ENCODE assay signal across 9 cellular contexts in the genomic region with DNA sequence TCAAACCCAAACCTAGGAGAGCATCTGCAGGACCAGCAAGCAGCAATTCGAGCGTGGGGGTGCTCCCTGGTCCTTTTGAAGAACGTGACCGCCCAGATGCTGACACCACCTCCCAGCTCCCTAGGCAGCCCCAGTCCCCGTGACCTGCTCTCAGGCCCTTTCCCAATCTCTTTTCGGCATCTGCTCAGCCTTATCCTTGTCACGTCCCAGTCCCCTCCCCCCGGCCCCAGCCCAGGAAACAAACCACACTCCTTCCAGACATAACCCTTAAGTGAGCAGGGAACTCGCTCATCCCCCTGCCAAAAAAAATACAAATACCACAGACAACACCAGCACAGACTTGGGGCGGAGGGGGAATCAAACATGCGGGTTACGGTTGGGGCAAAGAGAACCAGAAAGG. TPM values are rescaled to one million over a fixed set of nuclear protein-coding genes. Genes with fewer than 3 reads are reported as not detected.
DNase-seq lines count a peak whose midpoint lies in the region; ATAC-seq and TF ChIP-seq lines count a peak whose summit lies in the region.
"Had no signal": no experiment of that assay in that cellular context is flagged by ENCODE, and none has a peak within 500 bp of the region (broad histone marks: within the 10 kb centered on the region; RNA-seq: fewer than 3 reads in every experiment).

No MANE protein-coding gene starts in this region.

- intact Hi-C loops in CD14-positive monocyte (cut with micrococcal nuclease) = no loop called here
- intact Hi-C loops in ovary (cut with DNase I) = loop anchor here in 2 of 4 donors (10.0 kb wide), 2 partner anchors 98 to 222 kb away; a partner anchor contains a TSS

- peaks cover 7 to 19% of the 10 kb centered on the region in 2 donors for H3K36me3 Mint-ChIP-seq in CD14-positive monocyte

- POLR2A ChIA-PET in RWPE1 (lab: Yijun Ruan, JAX; ENCODE audit: low non-redundant PET) = no interaction called here

- H3K4me1 ChIP-seq in fibroblast of lung (ENCODE audit: control insufficient read depth, extremely low read depth, insufficient read depth, low read length) (peaks cover 49% of the 10 kb centered on the region), ovary (ENCODE audit: insufficient read depth) (peaks cover 49% of the 10 kb centered on the region)

- peak overlapping the region; percentile 52 for H3K4me2 ChIP-seq in fibroblast of lung (ENCODE audit: extremely low read depth, insufficient read depth, low read length)

- no peaks in the 10 kb centered on the region for H3K27me3 ChIP-seq in fibroblast of lung (ENCODE audit: control insufficient read depth, insufficient read depth, low read length)
- no peaks in the 10 kb centered on the region for H3K27me3 ChIP-seq in ovary

- H3K9me3 ChIP-seq in fibroblast of lung (ENCODE audit: control insufficient read depth, insufficient read depth, low read depth, low read length) (no peaks in the 10 kb centered on the region), ovary (no peaks in the 10 kb centered on the region)

- ATAC-seq in HG03565 (IDR thresholded peaks at IDR 0.05; ENCODE audit: unreplicated experiment) = no peak
- ATAC-seq in HG02840 (IDR thresholded peaks at IDR 0.05; ENCODE audit: low FRiP score, unreplicated experiment) = no peak

- no peak overlapping the region for H2AFZ ChIP-seq in fibroblast of lung (ENCODE audit: low read length)

- peak overlapping the region; percentile 100 for H3K27ac ChIP-seq in RWPE1
- H3K27ac ChIP-seq in fibroblast of lung (ENCODE audit: insufficient read depth, low read length) = peak overlapping the region; percentile 38
- H3K27ac ChIP-seq in ovary = peak overlapping the region in 1 of 2 donors; percentile 91

- H3K36me3 ChIP-seq in fibroblast of lung (ENCODE audit: control insufficient read depth, insufficient read depth, low read length) = peaks cover 1% of the 10 kb centered on the region
- H3K36me3 ChIP-seq in ovary = no peaks in the 10 kb centered on the region

- DNase-seq in CD14-positive monocyte (ENCODE audit: low spot score) (no peak), RWPE1 (ENCODE audit: low spot score) (no peak), fibroblast of lung (ENCODE audit: low read depth in 2 of 2) (peak; percentile 87 to 88), ovary (peak in 3 of 5 donors; percentile 36 to 52 (median 37)), A172 (ENCODE audit: low spot score) (no peak)
- no peak for DNase-seq in activated CD4-positive, CD25-positive, alpha-beta regulatory T cell (lab: John Stamatoyannopoulos, UW)
- DNase-seq: NCI-H1694 had no signal

- no peak for TF ChIP-seq EP300 in ovary (IDR thresholded peaks at IDR 0.05)

- no peak for TF ChIP-seq CTCF in CD14-positive monocyte (IDR thresholded peaks at IDR 0.05)
- no peak for TF ChIP-seq CTCF in RWPE1 (conservative IDR thresholded peaks at IDR 0.05; ENCODE audit: low read depth)
- TF ChIP-seq CTCF in fibroblast of lung (conservative IDR thresholded peaks at IDR 0.05 in 1 of 2, IDR thresholded peaks at IDR 0.05 in 1 of 2; ENCODE audit: low read depth in 1 of 2, low read length in 2 of 2) = no peak
- no peak for TF ChIP-seq CTCF in ovary (IDR thresholded peaks at IDR 0.05)

- WGBS in ovary, 3 donors = 27 to 39% (median 31%) methylated on average over 12 of the region's 12 CpGs

- CTCF ChIA-PET in RWPE1 (lab: Yijun Ruan, JAX) = interaction anchor here (0.7 kb wide), 1 partner anchor 16 kb away, joined by 3 read pairs; no protein-coding TSS in a partner anchor

- H3K4me3 Mint-ChIP-seq in CD14-positive monocyte = peak overlapping the region in 1 of 2 donors; percentile 67

- peaks cover 78% of the 10 kb centered on the region for H3K4me1 Mint-ChIP-seq in CD14-positive monocyte

- no peaks in the 10 kb centered on the region for H4K20me1 ChIP-seq in fibroblast of lung (ENCODE audit: control insufficient read depth, extremely low read depth, insufficient read depth, low read length)

- no peak for TF ChIP-seq POLR2A in ovary (IDR thresholded peaks at IDR 0.05)

- H3K27me3 Mint-ChIP-seq in CD14-positive monocyte (ENCODE audit: low read depth in 3 of 3) = peaks cover 0 to 1% (median 0%) of the 10 kb centered on the region in 3 donors

- H3K79me2 ChIP-seq in fibroblast of lung (ENCODE audit: control insufficient read depth, insufficient read depth, low read length) = peaks cover 65% of the 10 kb centered on the region

- peak overlapping the region in 5 of 7 donors; percentile 20 to 85 (median 63) for H3K27ac Mint-ChIP-seq in CD14-positive monocyte

- H3K9ac ChIP-seq in fibroblast of lung (ENCODE audit: insufficient read depth, low read length) = no peak overlapping the region

- H3K4me3 ChIP-seq in fibroblast of lung (replicated peaks in 1 of 4; ENCODE audit: control extremely low read depth in 1 of 4, insufficient read depth in 1 of 4, low read depth in 3 of 4, low read length in 4 of 4) = peak overlapping the region in 1 of 4 experiments; percentile 91
- H3K4me3 ChIP-seq in ovary = no peak overlapping the region

- peaks cover 0 to 4% (median 0%) of the 10 kb centered on the region in 7 donors for H3K9me3 Mint-ChIP-seq in CD14-positive monocyte

RNA-seq across cellular contexts. Expression of a gene that starts 3.3 kb away (rescaled TPM):
- polyA plus RNA-seq in CD14-positive monocyte (under 1 TPM; 0.65 to 0.99 TPM), fibroblast of lung (13.7 and 14.4 TPM in 2 replicates), ovary (10 to 100 TPM; 11.1 to 43.7 TPM)
- total RNA-seq in fibroblast of lung (4.4 and 6.4 TPM in 2 replicates), ovary (100 to 1,000 TPM in 3 of 7 donors, 10 to 100 TPM in 4; 16.3 to 116 (median 95.8) TPM)
- polyA plus RNA-seq in fibroblast of lung (2012) = 31.8 and 34.7 TPM in 2 replicates
- polyA minus RNA-seq in fibroblast of lung (ENCODE audit: low replicate concordance) = 41.0 and 53.4 TPM in 2 replicates
- 14.4 and 16.1 TPM in 2 replicates for total RNA-seq in A172 (2014; rRNA removed; shearing (Covaris generic))

RNA-seq across cellular contexts. Expression of a gene that starts 57.0 kb away (rescaled TPM):
- not detected for polyA plus RNA-seq in CD14-positive monocyte
- not detected in 2 replicates for total RNA-seq in fibroblast of lung
- polyA plus RNA-seq in fibroblast of lung = not detected in 2 replicates
- polyA plus RNA-seq in fibroblast of lung (2012) = not detected in 2 replicates
- not detected in 2 replicates for polyA minus RNA-seq in fibroblast of lung (ENCODE audit: low replicate concordance)
- total RNA-seq in ovary = under 1 TPM in 3 of 7 donors, not detected in 4; 0.15 to 0.37 (median 0.23) TPM
- under 1 TPM in 1 of 2 donors, not detected in 1; 0.35 TPM for polyA plus RNA-seq in ovary
- not detected in 2 replicates for total RNA-seq in A172 (2014; rRNA removed; shearing (Covaris generic))

Comparison
In these comparisons a context has a peak if more than half of its experiments do, and no peak if none do; other contexts are left out.
1. DNase-seq: peak in fibroblast of lung (2 of 2) and ovary (3 of 5); none in CD14-positive monocyte (single experiment), RWPE1 (single experiment), activated CD4-positive, CD25-positive, alpha-beta regulatory T cell (0 of 4) and A172 (single experiment).